Comparison of ENCODE assay signal across 12 cellular contexts in genomic region chr10:125742465-125742864, GRCh38. TPM values are rescaled to one million over a fixed set of nuclear protein-coding genes. Genes with fewer than 3 reads are reported as not detected.
DNase-seq lines count a peak whose midpoint lies in the region; ATAC-seq, FAIRE-seq and TF ChIP-seq lines count a peak whose summit lies in the region.
"Had no signal": no experiment of that assay in that cellular context is flagged by ENCODE, and none has a peak within 500 bp of the region (broad histone marks: within the 10 kb centered on the region; RNA-seq: fewer than 3 reads in every experiment).

No MANE protein-coding gene starts in this region.

- peak; percentile 97 for FAIRE-seq in A204.1 (lab: Jason Lieb, UNC)
- FAIRE-seq in TTC549 (lab: Jason Lieb, UNC) = peak; percentile 48

- peaks cover 9% of the 10 kb centered on the region for H3K4me1 Mint-ChIP-seq in activated CD4-positive, alpha-beta T cell treated with anti-CD3 and anti-CD28 coated beads, Interleukin-2, amount 10 ng/mL, durations not matched to agents 7 days and 5 days
- H3K4me1 Mint-ChIP-seq: B cell had no signal

- H3K4me3 Mint-ChIP-seq in activated CD4-positive, alpha-beta T cell treated with anti-CD3 and anti-CD28 coated beads, Interleukin-2, amount 10 ng/mL, durations not matched to agents 7 days and 5 days = no peak overlapping the region
- H3K4me3 Mint-ChIP-seq: B cell, naive B cell had no signal

- in situ Hi-C loops in G401 (cut with HindIII; ENCODE audit: low sequenced_read_pairs) = no loop called here

- H3K4me3 ChIP-seq in fibroblast of the aortic adventitia (ENCODE audit: low read depth, low read length) = no peak overlapping the region
- H3K4me3 ChIP-seq: skin epidermis had no signal

- TF ChIP-seq CTCF in fibroblast of the aortic adventitia (IDR thresholded peaks at IDR 0.05; ENCODE audit: insufficient read depth, low read length) = peak; percentile 7

- peaks cover 5% of the 10 kb centered on the region for H3K9me3 Mint-ChIP-seq in activated CD4-positive, alpha-beta T cell treated with anti-CD3 and anti-CD28 coated beads, Interleukin-2, amount 10 ng/mL, durations not matched to agents 7 days and 5 days
- H3K9me3 Mint-ChIP-seq: naive B cell had no signal

- ATAC-seq in GM18517 (IDR thresholded peaks at IDR 0.05; ENCODE audit: unreplicated experiment) = no peak

- H3K36me3 Mint-ChIP-seq in activated CD4-positive, alpha-beta T cell treated with anti-CD3 and anti-CD28 coated beads, Interleukin-2, amount 10 ng/mL, durations not matched to agents 7 days and 5 days (ENCODE audit: low read depth) = peaks cover 75% of the 10 kb centered on the region

- no peaks in the 10 kb centered on the region for H3K27me3 Mint-ChIP-seq in activated CD4-positive, alpha-beta T cell treated with anti-CD3 and anti-CD28 coated beads, Interleukin-2, amount 10 ng/mL, durations not matched to agents 7 days and 5 days
- H3K27me3 Mint-ChIP-seq: B cell, naive B cell had no signal

- CTCF ChIA-PET in activated CD4-positive, alpha-beta T cell treated with anti-CD3 and anti-CD28 coated beads, Interleukin-2, amount 10 ng/mL, durations not matched to agents 7 days and 5 days (lab: Charles Lee) = no interaction called here

- POLR2A ChIA-PET in activated CD4-positive, alpha-beta T cell treated with anti-CD3 and anti-CD28 coated beads, Interleukin-2, amount 10 ng/mL, durations not matched to agents 7 days and 5 days (lab: Charles Lee) = no interaction called here

- DNase-seq in HCEC 1CT (peak; percentile 4), fibroblast of the aortic adventitia (ENCODE audit: low read depth) (peak; percentile 3), G401 (ENCODE audit: low spot score) (no peak)
- DNase-seq in activated effector memory CD4-positive, alpha-beta T cell treated with anti-CD3 and anti-CD28 coated beads, Interleukin-2, amount 50 U/mL, for 16 hours = no peak
- no peak for DNase-seq in activated CD4-positive, alpha-beta T cell treated with anti-CD3 and anti-CD28 coated beads, Interleukin-2, amount 10 ng/mL, durations not matched to agents 7 days and 5 days
- DNase-seq: naive B cell had no signal

- no peak overlapping the region for H3K27ac Mint-ChIP-seq in activated CD4-positive, alpha-beta T cell treated with anti-CD3 and anti-CD28 coated beads, Interleukin-2, amount 10 ng/mL, durations not matched to agents 7 days and 5 days
- H3K27ac Mint-ChIP-seq: B cell had no signal

RNA-seq across cellular contexts. Expression of gene EDRF1, which starts 23.0 kb away (rescaled TPM):
- total RNA-seq in fibroblast of the aortic adventitia (ENCODE audit: low replicate concordance) = 15.7 and 27.2 TPM in 2 replicates
- total RNA-seq in activated CD4-positive, alpha-beta T cell treated with anti-CD3 and anti-CD28 coated beads, Interleukin-2, amount 10 ng/mL, durations not matched to agents 7 days and 5 days = 10 to 100 TPM; 37.0 to 39.5 TPM
- 31.0 and 31.1 TPM in 2 replicates for total RNA-seq in G401 (2014; rRNA removed; shearing (Covaris generic))

RNA-seq across cellular contexts. Expression of gene MMP21, which starts 33.2 kb away (rescaled TPM):
- 0.09 TPM in 1 of 2 replicates, not detected in the other for total RNA-seq in fibroblast of the aortic adventitia (ENCODE audit: low replicate concordance)
- under 1 TPM in 1 of 2 experiments, not detected in 1; 0.10 TPM for total RNA-seq in activated CD4-positive, alpha-beta T cell treated with anti-CD3 and anti-CD28 coated beads, Interleukin-2, amount 10 ng/mL, durations not matched to agents 7 days and 5 days
- not detected in 2 replicates for total RNA-seq in G401 (2014; rRNA removed; shearing (Covaris generic))
- total RNA-seq: ureter had no signal

RNA-seq across cellular contexts. Expression of gene TEX36, which starts 59.5 kb away (rescaled TPM):
- 2.1 TPM in 1 of 2 replicates, not detected in the other for total RNA-seq in fibroblast of the aortic adventitia (ENCODE audit: low replicate concordance)
- not detected for total RNA-seq in activated CD4-positive, alpha-beta T cell treated with anti-CD3 and anti-CD28 coated beads, Interleukin-2, amount 10 ng/mL, durations not matched to agents 7 days and 5 days
- not detected in 2 replicates for total RNA-seq in G401 (2014; rRNA removed; shearing (Covaris generic))
- total RNA-seq: B cell, ureter had no signal

Comparison
In these comparisons a context has a peak if more than half of its experiments do, and no peak if none do; other contexts are left out.
1. DNase-seq: peak in HCEC 1CT (single experiment) and fibroblast of the aortic adventitia (single experiment); none in activated effector memory CD4-positive, alpha-beta T cell treated with anti-CD3 and anti-CD28 coated beads, Interleukin-2, amount 50 U/mL, for 16 hours (single experiment), activated CD4-positive, alpha-beta T cell treated with anti-CD3 and anti-CD28 coated beads, Interleukin-2, amount 10 ng/mL, durations not matched to agents 7 days and 5 days (single experiment) and G401 (single experiment).